8 cellular contexts compared by ENCODE assay signal in the genomic region with DNA sequence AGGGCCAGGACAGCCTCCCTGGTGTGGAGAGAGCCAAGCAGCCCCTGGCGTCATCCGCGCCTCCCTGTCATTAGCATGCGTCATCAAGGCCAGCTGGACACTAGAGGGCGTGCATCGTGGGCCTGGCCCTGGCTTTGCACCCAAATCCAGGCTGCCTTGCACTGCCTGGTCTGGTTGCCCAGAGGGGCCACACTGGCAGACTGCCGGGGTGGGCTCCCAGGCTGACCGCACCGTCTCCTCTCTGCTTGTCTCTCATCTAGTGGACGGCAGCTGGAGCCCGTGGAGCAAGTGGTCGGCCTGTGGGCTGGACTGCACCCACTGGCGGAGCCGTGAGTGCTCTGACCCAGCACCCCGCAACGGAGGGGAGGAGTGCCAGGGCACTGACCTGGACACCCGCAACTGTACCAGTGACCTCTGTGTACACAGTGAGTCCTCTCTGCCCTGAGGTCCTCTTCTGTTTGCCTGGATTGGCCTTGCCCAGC. TPM values are rescaled to one million over a fixed set of nuclear protein-coding genes. Genes with fewer than 3 reads are reported as not detected.
A peak's percentile ranks its signal among the peaks of the same experiment; 100 is the strongest.
DNase-seq lines count a peak whose midpoint lies in the region; ATAC-seq and TF ChIP-seq lines count a peak whose summit lies in the region.

No MANE protein-coding gene starts in this region.

- H3F3A ChIP-seq in Loucy (ENCODE audit: low read depth) = no peaks in the 10 kb centered on the region

- no peaks in the 10 kb centered on the region for H3K79me2 ChIP-seq in Loucy (ENCODE audit: insufficient read depth, low read length)

- H3K4me3 ChIP-seq in Loucy (ENCODE audit: low read length, poor library complexity, severe bottlenecking) = no peak overlapping the region

- H3K27me3 ChIP-seq in Loucy (ENCODE audit: insufficient read depth, low read length, poor library complexity, severe bottlenecking) = no peaks in the 10 kb centered on the region

- 0 out of 2 replicates have a peak, but pooled peaks have one; percentile 12 for TF ChIP-seq CTCF in Loucy (conservative IDR thresholded peaks at IDR 0.05; ENCODE audit: low read length)

- ATAC-seq in GM19351 (IDR thresholded peaks at IDR 0.05; ENCODE audit: unreplicated experiment) (no peak), HG03108 (IDR thresholded peaks at IDR 0.05; ENCODE audit: unreplicated experiment) (no peak), HG02763 (IDR thresholded peaks at IDR 0.05; ENCODE audit: unreplicated experiment) (no peak)

- DNase-seq in D341Med (ENCODE audit: low spot score) (peak; percentile 68), ecto neural progenitor cell (ENCODE audit: low spot score) (peak; percentile 85), myocyte (ENCODE audit: low read depth) (peak; percentile 59), CD1c-positive myeloid dendritic cell (ENCODE audit: extremely low spot score) (no peak)

- no peaks in the 10 kb centered on the region for H4K20me1 ChIP-seq in Loucy (ENCODE audit: insufficient read depth, low read length, poor library complexity, severe bottlenecking)

- no peak overlapping the region for H2AFZ ChIP-seq in Loucy (ENCODE audit: low read length)

- H3K4me1 ChIP-seq in Loucy (ENCODE audit: insufficient read depth, low read length, poor library complexity, severe bottlenecking) = no peaks in the 10 kb centered on the region

- no peak overlapping the region for H3K4me2 ChIP-seq in Loucy (ENCODE audit: low read depth, low read length, poor library complexity, severe bottlenecking)

- no peaks in the 10 kb centered on the region for H3K9me2 ChIP-seq in Loucy (replicated peaks; ENCODE audit: low read depth, low read length)

- no peaks in the 10 kb centered on the region for H3K36me3 ChIP-seq in Loucy (ENCODE audit: insufficient read depth, low read length)

- no peaks in the 10 kb centered on the region for H3K9me3 ChIP-seq in Loucy (ENCODE audit: insufficient read depth, low read depth, low read length)

- no peak overlapping the region for H3K9ac ChIP-seq in Loucy (ENCODE audit: low read depth, low read length, poor library complexity, severe bottlenecking)

RNA-seq across cellular contexts. Expression of a gene that starts 29.0 kb away (rescaled TPM):
- total RNA-seq in myocyte = not detected in 2 replicates
- not detected for polyA plus RNA-seq in myocyte (2012)

RNA-seq across cellular contexts. Expression of a gene that starts 59.8 kb away (rescaled TPM):
- total RNA-seq in myocyte = 0.21 and 0.68 TPM in 2 replicates
- polyA plus RNA-seq in myocyte (2012) = not detected
